Comparison of ENCODE assay signal across 8 cellular contexts in genomic region chr20:36465109-36466080, GRCh38.
DNase-seq lines count a peak whose midpoint lies in the region; ATAC-seq lines count a peak whose summit lies in the region.

No MANE protein-coding gene starts in this region.

- no peaks in the 10 kb centered on the region for H3K36me3 Mint-ChIP-seq in activated naive CD8-positive, alpha-beta T cell treated with anti-CD3 and anti-CD28 coated beads, Interleukin-2, amount 10 ng/mL, durations not matched to agents 7 days and 5 days

- peak overlapping the region; percentile 74 for H3K27ac Mint-ChIP-seq in activated naive CD8-positive, alpha-beta T cell treated with anti-CD3 and anti-CD28 coated beads, Interleukin-2, amount 10 ng/mL, durations not matched to agents 7 days and 5 days

- no peaks in the 10 kb centered on the region for H3K27me3 Mint-ChIP-seq in activated naive CD8-positive, alpha-beta T cell treated with anti-CD3 and anti-CD28 coated beads, Interleukin-2, amount 10 ng/mL, durations not matched to agents 7 days and 5 days

- H3K4me1 Mint-ChIP-seq in activated naive CD8-positive, alpha-beta T cell treated with anti-CD3 and anti-CD28 coated beads, Interleukin-2, amount 10 ng/mL, durations not matched to agents 7 days and 5 days, result peaks cover 58% of the 10 kb centered on the region

- intact Hi-C loops in left ventricle myocardium superior (cut with micrococcal nuclease), result loop anchor here (5.0 kb wide), 1 partner anchor 77 kb away; the partner anchor contains the start of gene MYL9

- no peaks in the 10 kb centered on the region for H3K9me3 Mint-ChIP-seq in activated naive CD8-positive, alpha-beta T cell treated with anti-CD3 and anti-CD28 coated beads, Interleukin-2, amount 10 ng/mL, durations not matched to agents 7 days and 5 days

- peak; percentile 16 for ATAC-seq in activated naive CD8-positive, alpha-beta T cell treated with anti-CD3 and anti-CD28 coated beads, Interleukin-2, amount 10 ng/mL, durations not matched to agents 7 days and 5 days (ENCODE audit: low read depth)
- ATAC-seq in left ventricle myocardium superior (peak; percentile 0), GM21737 (IDR thresholded peaks at IDR 0.05; ENCODE audit: unreplicated experiment) (no peak)

- POLR2A ChIA-PET in activated naive CD8-positive, alpha-beta T cell treated with anti-CD3 and anti-CD28 coated beads, Interleukin-2, amount 10 ng/mL, durations not matched to agents 7 days and 5 days (lab: Charles Lee), result interaction anchor here (0.6 to 1.9 kb wide), 4 partner anchors 26 to 678 kb away, joined by 3 to 7 read pairs (median 6); no protein-coding TSS in a partner anchor

- peak; percentile 74 for DNase-seq in DMS53 (lab: John Stamatoyannopoulos, UW)
- DNase-seq in DMS53 treated with DMSO at 0.1 percent for 48 hours (lab: John Stamatoyannopoulos, UW; ENCODE audit: unreplicated experiment), result no peak
- peak; percentile 66 for DNase-seq in RKO (ENCODE audit: low spot score)
- no peak for DNase-seq in activated naive CD8-positive, alpha-beta T cell treated with anti-CD3 and anti-CD28 coated beads, Interleukin-2, amount 10 ng/mL, durations not matched to agents 7 days and 5 days
- DNase-seq in left ventricle myocardium superior, result peak; percentile 57
- DNase-seq in stimulated activated CD4-positive, alpha-beta T cell treated with anti-CD3 and anti-CD28 coated beads, Interleukin-15, amount 100 ng/mL, for 24 hours, result peak; percentile 72
- DNase-seq in NCI-H1417 treated with DMSO at 0.1 percent for 48 hours (lab: John Stamatoyannopoulos, UW), result no peak

- peak overlapping the region; percentile 52 for H3K4me3 Mint-ChIP-seq in activated naive CD8-positive, alpha-beta T cell treated with anti-CD3 and anti-CD28 coated beads, Interleukin-2, amount 10 ng/mL, durations not matched to agents 7 days and 5 days

Comparison
In these comparisons a context has a peak if more than half of its experiments do, and no peak if none do; other contexts are left out.
1. DNase-seq: peak in DMS53 (single experiment), RKO (single experiment), left ventricle myocardium superior (single experiment) and stimulated activated CD4-positive, alpha-beta T cell treated with anti-CD3 and anti-CD28 coated beads, Interleukin-15, amount 100 ng/mL, for 24 hours (single experiment); none in DMS53 treated with DMSO at 0.1 percent for 48 hours (single experiment), activated naive CD8-positive, alpha-beta T cell treated with anti-CD3 and anti-CD28 coated beads, Interleukin-2, amount 10 ng/mL, durations not matched to agents 7 days and 5 days (single experiment) and NCI-H1417 treated with DMSO at 0.1 percent for 48 hours (single experiment).